ENCODE assay signal across 8 cellular contexts in genomic region chr17:21344801-21345200, GRCh38. TPM values are rescaled to one million over a fixed set of nuclear protein-coding genes. Genes with fewer than 3 reads are reported as not detected.
DNase-seq lines count a peak whose midpoint lies in the region; TF ChIP-seq lines count a peak whose summit lies in the region.
"Not testable (repeated sequence)": the region's sequence is repeated elsewhere in the genome, so short reads cannot be mapped to it uniquely, and the experiment has no call there.
"Had no signal": no experiment of that assay in that cellular context is flagged by ENCODE, and none has a peak within 500 bp of the region (broad histone marks: within the 10 kb centered on the region; RNA-seq: fewer than 3 reads in every experiment).

No MANE protein-coding gene starts in this region.

- not testable (repeated sequence) for TF ChIP-seq POLR2A in spleen (IDR thresholded peaks at IDR 0.05)

- not testable (repeated sequence) for H2AFZ ChIP-seq in OCI-LY1 (ENCODE audit: low read length); osteoblast (ENCODE audit: low read length)

- not testable (repeated sequence) for H3K9me2 ChIP-seq in OCI-LY1 (ENCODE audit: low read depth, low read length)

- not testable (repeated sequence) for H3K4me3 ChIP-seq in BLaER1 treated with 17β-estradiol and CSF1 and Interleukin-3, amounts not matched to agents 10 nM and 100 nM; OCI-LY1 (ENCODE audit: low read depth, low read length, poor library complexity, severe bottlenecking); endodermal cell (ENCODE audit: low read length); osteoblast (ENCODE audit: insufficient read depth, low read length); spleen

- peak overlapping the region in 3 of 11 experiments; percentile 15 to 42 (median 18); a peak in 2 of 22 replicates for H3K27ac ChIP-seq in BLaER1 treated with 17β-estradiol and CSF1 and Interleukin-3, amounts not matched to agents 10 nM and 100 nM
- peak overlapping the region; percentile 71 for H3K27ac ChIP-seq in OCI-LY1 (ENCODE audit: low read depth, low read length, poor library complexity, severe bottlenecking)
- H3K27ac ChIP-seq in endodermal cell (ENCODE audit: low read depth, low read length); osteoblast (ENCODE audit: low read depth, low read length); spleen: not testable (repeated sequence)

- not testable (repeated sequence) for H3K27ac Mint-ChIP-seq in endodermal cell

- H3K9ac ChIP-seq in BLaER1 treated with 17β-estradiol and CSF1 and Interleukin-3, amounts not matched to agents 10 nM and 100 nM = peak overlapping the region in 4 of 11 experiments; percentile 5 to 24 (median 9); a peak in 1 of 22 replicates
- peak overlapping the region; percentile 21; the same call in 1 of the 2 replicates for H3K9ac ChIP-seq in OCI-LY1 (ENCODE audit: low read length)
- H3K9ac ChIP-seq in endodermal cell (ENCODE audit: extremely low read depth, low read length, poor library complexity, severe bottlenecking) = not testable (repeated sequence)

- H3K4me1 Mint-ChIP-seq in endodermal cell = not testable (repeated sequence)

- peak overlapping the region in 9 of 11 experiments; percentile 37 to 87 (median 70); a peak in 17 of 22 replicates for H3K4me2 ChIP-seq in BLaER1 treated with 17β-estradiol and CSF1 and Interleukin-3, amounts not matched to agents 10 nM and 100 nM
- H3K4me2 ChIP-seq in OCI-LY1 (ENCODE audit: low read length) = peak overlapping the region; percentile 16; the same call in 1 of the 2 replicates
- not testable (repeated sequence) for H3K4me2 ChIP-seq in osteoblast (ENCODE audit: insufficient read depth, low read length)

- intact Hi-C loops in spleen (cut with DNase I; ENCODE audit: low total_unique reads) = not testable (repeated sequence)

- H4K20me1 ChIP-seq in BLaER1 treated with 17β-estradiol and CSF1 and Interleukin-3, amounts not matched to agents 10 nM and 100 nM; OCI-LY1 (ENCODE audit: insufficient read depth, low read length); osteoblast (ENCODE audit: insufficient read depth, low read length): not testable (repeated sequence)

- TF ChIP-seq CTCF in OCI-LY1 (IDR thresholded peaks at IDR 0.05; ENCODE audit: low read length); endodermal cell (conservative IDR thresholded peaks at IDR 0.05); osteoblast (IDR thresholded peaks at IDR 0.05; ENCODE audit: extremely low read depth, low read depth, low read length); spleen (IDR thresholded peaks at IDR 0.05 in 8 of 11, conservative IDR thresholded peaks at IDR 0.05 in 3 of 11): not testable (repeated sequence)

- WGBS in endodermal cell (ENCODE audit: insufficient coverage in 1 of 2, insufficient read length in 1 of 2), 2 experiments = 80 to 90% methylated on average over 2 to 3 of the region's 4 CpGs
- WGBS in spleen, 5 donors = 71 to 78% (median 75%) methylated on average over 4 of the region's 4 CpGs

- H3K27me3 Mint-ChIP-seq in endodermal cell (ENCODE audit: insufficient read depth) = not testable (repeated sequence)

- not testable (repeated sequence) for H3K4me3 Mint-ChIP-seq in endodermal cell

- H3K36me3 Mint-ChIP-seq in endodermal cell (ENCODE audit: low read depth) = not testable (repeated sequence)

- not testable (repeated sequence) for H3K9me3 ChIP-seq in BLaER1 treated with 17β-estradiol and CSF1 and Interleukin-3, amounts not matched to agents 10 nM and 100 nM (replicated peaks in 1 of 11); OCI-LY1 (ENCODE audit: low read length); endodermal cell (ENCODE audit: control insufficient read depth, low read length); osteoblast (ENCODE audit: low read depth, low read length); spleen

- not testable (repeated sequence) for H3K27me3 ChIP-seq in BLaER1 treated with 17β-estradiol and CSF1 and Interleukin-3, amounts not matched to agents 10 nM and 100 nM; OCI-LY1 (ENCODE audit: insufficient read depth, low read length); endodermal cell (ENCODE audit: control insufficient read depth, insufficient read depth, low read length, poor library complexity, severe bottlenecking); osteoblast (ENCODE audit: insufficient read depth, low read length); spleen (replicated peaks in 1 of 7)

- peaks cover 9 to 70% (median 48%) of the 10 kb centered on the region in 10 experiments; a peak in 19 of 20 replicates for H3K4me1 ChIP-seq in BLaER1 treated with 17β-estradiol and CSF1 and Interleukin-3, amounts not matched to agents 10 nM and 100 nM
- peaks cover 31% of the 10 kb centered on the region for H3K4me1 ChIP-seq in OCI-LY1 (ENCODE audit: insufficient read depth, low read length, severe bottlenecking)
- H3K4me1 ChIP-seq in endodermal cell (ENCODE audit: control insufficient read depth, insufficient read depth, low read length); osteoblast (ENCODE audit: insufficient read depth, low read length); spleen: not testable (repeated sequence)

- not testable (repeated sequence) for H3F3A ChIP-seq in OCI-LY1 (ENCODE audit: insufficient read depth, low read length)

- peak; percentile 13 for DNase-seq in activated CD8-positive, alpha-beta memory T cell treated with anti-CD3 and anti-CD28 coated beads, Interleukin-2, amount 50 U/mL, for 48 hours
- DNase-seq in activated effector memory CD4-positive, alpha-beta T cell treated with anti-CD3 and anti-CD28 coated beads, Interleukin-2, amount 50 U/mL, for 16 hours = peak; percentile 12
- DNase-seq in endodermal cell = peak; percentile 36
- peak; percentile 75 for DNase-seq in osteoblast (ENCODE audit: insufficient read length, low spot score, missing footprints)
- DNase-seq in spleen = peak; percentile 47

- H3K9me3 Mint-ChIP-seq in endodermal cell = peaks cover 13% of the 10 kb centered on the region

- H3K36me3 ChIP-seq in BLaER1 treated with 17β-estradiol and CSF1 and Interleukin-3, amounts not matched to agents 10 nM and 100 nM; OCI-LY1 (ENCODE audit: insufficient read depth, low read length); endodermal cell (ENCODE audit: control insufficient read depth, insufficient read depth, low read length); osteoblast (ENCODE audit: insufficient read depth, low read length); spleen: not testable (repeated sequence)

- not testable (repeated sequence) for H3K79me2 ChIP-seq in OCI-LY1 (ENCODE audit: insufficient read depth, low read length); osteoblast (ENCODE audit: insufficient read depth, low read length)

RNA-seq across cellular contexts. Expression of gene KCNJ12, which starts 31.4 kb away (rescaled TPM):
- total RNA-seq in endodermal cell = 1 to 10 TPM; 2.3 to 2.6 TPM
- polyA plus RNA-seq in endodermal cell (2013, experiment 1 of 2) = 1.9 TPM
- 1.7 TPM for polyA plus RNA-seq in endodermal cell (2013, experiment 2 of 2)
- under 0.01 and 0.29 TPM in 2 replicates for total RNA-seq in osteoblast
- 1 to 10 TPM; 1.0 to 4.8 (median 2.6) TPM for total RNA-seq in spleen
- under 1 TPM; 0.11 to 0.77 (median 0.12) TPM for polyA plus RNA-seq in spleen
- polyA plus RNA-seq: CD4-positive, CD25-positive, alpha-beta regulatory T cell had no signal

Comparison
In these comparisons a context has a peak if more than half of its experiments do, and no peak if none do; other contexts are left out.
1. DNase-seq: peak in every context shown above with its lines; median percentile 75 in osteoblast; 47 in spleen; 36 in endodermal cell; 13 in activated CD8-positive, alpha-beta memory T cell treated with anti-CD3 and anti-CD28 coated beads, Interleukin-2, amount 50 U/mL, for 48 hours; 12 in activated effector memory CD4-positive, alpha-beta T cell treated with anti-CD3 and anti-CD28 coated beads, Interleukin-2, amount 50 U/mL, for 16 hours.